Comparison of ENCODE assay signal across 7 cellular contexts in the genomic region with DNA sequence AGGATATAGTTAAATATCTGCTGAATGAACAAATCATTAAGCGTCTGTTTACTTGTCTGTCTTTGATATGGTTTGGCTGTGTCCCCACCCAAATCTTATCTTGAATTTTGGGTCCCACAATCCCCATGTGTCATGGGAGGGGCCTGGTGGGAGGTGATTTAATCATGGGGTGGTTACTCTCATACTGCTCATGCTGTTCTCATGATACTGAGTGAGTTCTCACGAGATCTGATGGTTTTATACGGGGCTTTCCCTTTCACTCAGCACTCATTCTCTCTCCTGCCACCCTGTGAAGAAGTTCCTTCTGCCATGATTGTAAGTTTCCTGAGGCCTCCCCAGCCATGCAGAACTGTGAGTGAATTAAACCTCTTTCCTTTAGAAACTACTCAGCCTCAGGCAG. TPM values are rescaled to one million over a fixed set of nuclear protein-coding genes. Genes with fewer than 3 reads are reported as not detected.
DNase-seq lines count a peak whose midpoint lies in the region; ATAC-seq, FAIRE-seq and TF ChIP-seq lines count a peak whose summit lies in the region.
"Not testable (repeated sequence)": the region's sequence is repeated elsewhere in the genome, so short reads cannot be mapped to it uniquely, and the experiment has no call there.
"Had no signal": no experiment of that assay in that cellular context is flagged by ENCODE, and none has a peak within 500 bp of the region (broad histone marks: within the 10 kb centered on the region; RNA-seq: fewer than 3 reads in every experiment).

No MANE protein-coding gene starts in this region.

- not testable (repeated sequence) for H3K27me3 ChIP-seq in K562 (ENCODE audit: control insufficient read depth in 2 of 2, insufficient read depth in 2 of 2, low read length in 2 of 2); HepG2 (ENCODE audit: control insufficient read depth in 1 of 2, insufficient read depth in 2 of 2, low read length in 2 of 2); pancreas

- H3K27ac Mint-ChIP-seq in activated CD4-positive, alpha-beta T cell treated with anti-CD3 and anti-CD28 coated beads, Interleukin-2, amount 10 ng/mL, durations not matched to agents 24 days and 14 days = not testable (repeated sequence)

- not testable (repeated sequence) for H3K4me3 Mint-ChIP-seq in activated CD4-positive, alpha-beta T cell treated with anti-CD3 and anti-CD28 coated beads, Interleukin-2, amount 10 ng/mL, durations not matched to agents 24 days and 14 days

- POLR2A ChIA-PET in K562 (lab: Yijun Ruan, JAX); HepG2 (lab: Yijun Ruan, JAX): not testable (repeated sequence)

- CTCF ChIA-PET in K562 (lab: Yijun Ruan, JAX; ENCODE audit: low intra/inter-chr PET ratio); HepG2 (lab: Yijun Ruan, JAX; ENCODE audit: low intra/inter-chr PET ratio, low total read pairs): not testable (repeated sequence)

- H3K9me1 ChIP-seq in K562 (ENCODE audit: control insufficient read depth, insufficient read depth, low read length) = not testable (repeated sequence)

- TF ChIP-seq EP300 in K562 (IDR thresholded peaks at IDR 0.05; ENCODE audit: low read length); HepG2 (IDR thresholded peaks at IDR 0.05; ENCODE audit: low read depth in 2 of 2, low read length in 2 of 2); HepG2 (CRISPR knock-in tag; IDR thresholded peaks at IDR 0.05; ENCODE audit: borderline replicate concordance): not testable (repeated sequence)

- H4K20me1 ChIP-seq in K562 (replicated peaks; ENCODE audit: control insufficient read depth, insufficient read depth, low read length); HepG2 (ENCODE audit: insufficient read depth, low read length): not testable (repeated sequence)

- H3K4me3 ChIP-seq in K562; HepG2 (replicated peaks in 1 of 3; ENCODE audit: insufficient read depth in 1 of 3, low read depth in 2 of 3, low read length in 3 of 3); pancreas: not testable (repeated sequence)

- not testable (repeated sequence) for H3K4me2 ChIP-seq in K562 (ENCODE audit: insufficient read depth, low read length); HepG2 (ENCODE audit: low read depth, low read length)

- in situ Hi-C loops in K562 (cut with MboI); HepG2 (cut with HindIII; ENCODE audit: extremely low pct_ligation_motif_present, low pct_unique_long_range_greater_than_20kb): not testable (repeated sequence)

- intact Hi-C loops in activated CD4-positive, alpha-beta T cell treated with anti-CD3 and anti-CD28 coated beads, Interleukin-2, amount 10 ng/mL, durations not matched to agents 24 days and 14 days (cut with micrococcal nuclease); K562 (cut with micrococcal nuclease); HepG2 (cut with micrococcal nuclease; ENCODE audit: unreplicated experiment); pancreas (cut with DNase I): not testable (repeated sequence)

- not testable (repeated sequence) for TF ChIP-seq POLR2A in K562 (conservative IDR thresholded peaks at IDR 0.05); erythroblast (IDR thresholded peaks at IDR 0.05; ENCODE audit: low read length); HepG2 (IDR thresholded peaks at IDR 0.05; ENCODE audit: insufficient read depth in 1 of 2, low read depth in 2 of 2, low read length in 2 of 2)

- ATAC-seq in K562, HepG2: not testable (repeated sequence)
- peak in 3 of 4 donors; percentile 68 to 75 (median 68) for ATAC-seq in pancreas

- H2AFZ ChIP-seq in K562 (ENCODE audit: low read depth, low read length); HepG2 (ENCODE audit: low read length): not testable (repeated sequence)

- H3K27ac ChIP-seq in K562 (ENCODE audit: extremely low read depth, low read depth, low read length); HepG2 (ENCODE audit: extremely low read length, insufficient read depth, low read length): not testable (repeated sequence)
- H3K27ac ChIP-seq in pancreas = peak overlapping the region in 1 of 4 donors; percentile 18

- DNase-seq in M059J (ENCODE audit: low read depth) (peak; percentile 2), K562 (ENCODE audit: extremely low read depth in 1 of 4, low spot score in 3 of 4) (peak in 1 of 4 experiments; percentile 11), erythroblast (lab: John Stamatoyannopoulos, UW) (peak; percentile 32 to 72)
- peak; percentile 31 for DNase-seq in activated CD4-positive, alpha-beta T cell treated with anti-CD3 and anti-CD28 coated beads, Interleukin-2, amount 10 ng/mL, durations not matched to agents 24 days and 14 days
- DNase-seq in HepG2 (ENCODE audit: low spot score); pancreas: not testable (repeated sequence)

- not testable (repeated sequence) for H3K4me1 Mint-ChIP-seq in activated CD4-positive, alpha-beta T cell treated with anti-CD3 and anti-CD28 coated beads, Interleukin-2, amount 10 ng/mL, durations not matched to agents 24 days and 14 days

- not testable (repeated sequence) for BruUV-seq in K562 (replicated peaks; lab: Mats Ljungman, UMichigan); HepG2 (replicated peaks; lab: Mats Ljungman, UMichigan)

- not testable (repeated sequence) for FAIRE-seq in K562 (lab: Jason Lieb, UNC); HepG2 (lab: Jason Lieb, UNC); pancreas (lab: Jason Lieb, UNC)

- TF ChIP-seq RAD21 in K562 (CRISPR knock-in tag; conservative IDR thresholded peaks at IDR 0.05 in 1 of 2, IDR thresholded peaks at IDR 0.05 in 1 of 2); HepG2 (CRISPR knock-in tag; IDR thresholded peaks at IDR 0.05): not testable (repeated sequence)

- H3K36me3 ChIP-seq in K562 (ENCODE audit: control insufficient read depth, insufficient read depth, low read length); pancreas: not testable (repeated sequence)
- H3K36me3 ChIP-seq in HepG2 (replicated peaks in 1 of 2; ENCODE audit: control insufficient read depth in 1 of 2, insufficient read depth in 2 of 2, low read length in 2 of 2) = peaks cover 8 to 15% of the 10 kb centered on the region in 2 experiments; a peak in 3 of 5 replicates

- H3K9me3 ChIP-seq in K562 (replicated peaks; ENCODE audit: control insufficient read depth, insufficient read depth, low read depth, low read length); HepG2 (ENCODE audit: low read length); pancreas: not testable (repeated sequence)

- H3K36me3 Mint-ChIP-seq in activated CD4-positive, alpha-beta T cell treated with anti-CD3 and anti-CD28 coated beads, Interleukin-2, amount 10 ng/mL, durations not matched to agents 24 days and 14 days (ENCODE audit: low read depth) = not testable (repeated sequence)

- not testable (repeated sequence) for H3K4me1 ChIP-seq in K562 (replicated peaks in 1 of 2; ENCODE audit: control insufficient read depth in 2 of 2, insufficient read depth in 2 of 2, low read length in 2 of 2); HepG2 (ENCODE audit: insufficient read depth, low read length); pancreas

- not testable (repeated sequence) for H3K79me2 ChIP-seq in K562 (ENCODE audit: control insufficient read depth, insufficient read depth, low read length); HepG2 (ENCODE audit: insufficient read depth, low read length)

- 0% methylated on average over 3 of the region's 3 CpGs for WGBS in K562 (ENCODE audit: insufficient coverage, low coverage, missing lambda C conversion rate)
- 94% methylated on average over 3 of the region's 3 CpGs for WGBS in HepG2 (ENCODE audit: low lambda C conversion rate)
- 43 to 57% methylated on average over 3 of the region's 3 CpGs for WGBS in pancreas, 2 donors

- H3K9me3 Mint-ChIP-seq in activated CD4-positive, alpha-beta T cell treated with anti-CD3 and anti-CD28 coated beads, Interleukin-2, amount 10 ng/mL, durations not matched to agents 24 days and 14 days = peaks cover 12% of the 10 kb centered on the region

- H3K27me3 Mint-ChIP-seq in activated CD4-positive, alpha-beta T cell treated with anti-CD3 and anti-CD28 coated beads, Interleukin-2, amount 10 ng/mL, durations not matched to agents 24 days and 14 days = not testable (repeated sequence)

- TF ChIP-seq CTCF in K562 (IDR thresholded peaks at IDR 0.05 in 2 of 3, conservative IDR thresholded peaks at IDR 0.05 in 1 of 3; ENCODE audit: insufficient read depth in 2 of 3, low read depth in 1 of 3, low read length in 3 of 3); HepG2 (CRISPR knock-in tag; IDR thresholded peaks at IDR 0.05); pancreas (IDR thresholded peaks at IDR 0.05): not testable (repeated sequence)

- H3K9ac ChIP-seq in K562 (ENCODE audit: insufficient read depth in 1 of 2, low read depth in 2 of 2, low read length in 2 of 2); HepG2 (ENCODE audit: insufficient read depth, low read depth, low read length): not testable (repeated sequence)

RNA-seq across cellular contexts. Expression of a gene that starts 25.1 kb away (rescaled TPM):
- 6.7 and 18.2 TPM in 2 replicates for total RNA-seq in M059J (2014; rRNA removed; shearing (Covaris generic))
- 6.1 and 7.4 TPM in 2 replicates for total RNA-seq in activated CD4-positive, alpha-beta T cell treated with anti-CD3 and anti-CD28 coated beads, Interleukin-2, amount 10 ng/mL, durations not matched to agents 24 days and 14 days
- 14.2 and 26.6 TPM in 2 replicates for total RNA-seq in K562 (2011; cell fraction: chromatin; rRNA removed; ENCODE audit: low replicate concordance)
- 10.5 and 12.4 TPM in 2 replicates for total RNA-seq in K562 (2011; cell fraction: nucleolus; rRNA removed)
- total RNA-seq in K562 (2011; cell fraction: nucleoplasm; rRNA removed) = 20.8 and 36.7 TPM in 2 replicates
- total RNA-seq in K562 (2014; rRNA removed) (5.5 and 7.7 TPM in 2 replicates), K562 (2014; rRNA removed; fragmentation: Illumina TruSeq; extraction: Trizol) (9.6 and 10.0 TPM in 2 replicates), K562 (2015; rRNA removed; fragmentation: Illumina TruSeq; extraction: Trizol) (6.5 and 7.9 TPM in 2 replicates), K562 (2021) (8.6 and 8.9 TPM in 2 replicates), HepG2 (2016; rRNA removed; fragmentation: Illumina TruSeq; extraction: Trizol) (43.3 and 44.0 TPM in 2 replicates), pancreas (10 to 100 TPM in 5 of 6 donors, 1 to 10 TPM in 1; 6.3 to 15.1 (median 12.3) TPM)
- polyA plus RNA-seq in K562 (2011; rRNA removed) (20.6 and 20.8 TPM in 2 replicates), K562 (2014; fragmentation: Illumina TruSeq; extraction: Trizol) (10.5 and 11.4 TPM in 2 replicates), K562 (2014; fragmentation: Nextera tagmentation; extraction: Ambion mirVana) (1 to 10 TPM; 2.3 to 4.0 TPM), K562 (2014; rRNA removed) (7.8 and 7.9 TPM in 2 replicates), HepG2 (2011; rRNA removed) (97.3 and 118 TPM in 2 replicates), pancreas (1 to 10 TPM; 6.5 to 8.1 TPM)
- polyA plus RNA-seq in K562 (2011; cell fraction: cytosol; rRNA removed) = 5.2 and 9.3 TPM in 2 replicates
- polyA plus RNA-seq in K562 (2011; cell fraction: nucleus; rRNA removed) = 37.0 and 57.7 TPM in 2 replicates
- polyA plus RNA-seq in K562 (2012) = 5.3 and 18.1 TPM in 2 replicates
- 10.4 and 11.6 TPM in 2 replicates for polyA minus RNA-seq in K562 (2011; rRNA and poly(A)+ RNA removed)
- polyA minus RNA-seq in K562 (2011; cell fraction: cytosol; rRNA and poly(A)+ RNA removed) = 3.3 and 4.2 TPM in 2 replicates
- polyA minus RNA-seq in K562 (2011; cell fraction: nucleus; rRNA and poly(A)+ RNA removed) = 12.8 and 18.7 TPM in 2 replicates
- total RNA-seq in HepG2 (2016; cell fraction: cytosol; rRNA removed; fragmentation: Illumina TruSeq; extraction: Trizol; ENCODE audit: low read depth) = 5.9 and 6.7 TPM in 2 replicates
- total RNA-seq in HepG2 (2016; cell fraction: insoluble cytoplasmic fraction; rRNA removed; fragmentation: Illumina TruSeq; extraction: Trizol) = 40.9 and 45.3 TPM in 2 replicates
- total RNA-seq in HepG2 (2016; cell fraction: membrane; rRNA removed; fragmentation: Illumina TruSeq; extraction: Trizol) = 23.1 and 25.7 TPM in 2 replicates
- 86.1 and 92.6 TPM in 2 replicates for total RNA-seq in HepG2 (2016; cell fraction: nucleus; rRNA removed; fragmentation: Illumina TruSeq; extraction: Trizol)
- 34.7 and 49.1 TPM in 2 replicates for polyA plus RNA-seq in HepG2 (2011; cell fraction: cytosol; rRNA removed)
- 185 and 187 TPM in 2 replicates for polyA plus RNA-seq in HepG2 (2011; cell fraction: nucleus; rRNA removed)
- 51.4 and 62.8 TPM in 2 replicates for polyA plus RNA-seq in HepG2 (2012)
- 5.5 and 5.6 TPM in 2 replicates for polyA plus RNA-seq in HepG2 (2016; cell fraction: cytosol; fragmentation: Illumina TruSeq; extraction: Trizol; ENCODE audit: low read depth)
- 32.6 and 34.9 TPM in 2 replicates for polyA plus RNA-seq in HepG2 (2016; cell fraction: insoluble cytoplasmic fraction; fragmentation: Illumina TruSeq; extraction: Trizol; ENCODE audit: low read depth)
- polyA plus RNA-seq in HepG2 (2016; cell fraction: membrane; fragmentation: Illumina TruSeq; extraction: Trizol; ENCODE audit: low read depth) = 15.9 and 16.3 TPM in 2 replicates
- 108 and 114 TPM in 2 replicates for polyA plus RNA-seq in HepG2 (2016; cell fraction: nucleus; fragmentation: Illumina TruSeq; extraction: Trizol; ENCODE audit: insufficient read depth, low read depth)
- 16.7 and 59.0 TPM in 2 replicates for polyA minus RNA-seq in HepG2 (2011; rRNA and poly(A)+ RNA removed; ENCODE audit: low replicate concordance)
- polyA minus RNA-seq in HepG2 (2011; cell fraction: cytosol; rRNA and poly(A)+ RNA removed) = 29.4 and 33.7 TPM in 2 replicates
- 158 and 185 TPM in 2 replicates for polyA minus RNA-seq in HepG2 (2011; cell fraction: nucleus; rRNA and poly(A)+ RNA removed)

RNA-seq across cellular contexts. Expression of a gene that starts 27.8 kb away (rescaled TPM):
- 0.54 TPM in 2 replicates for total RNA-seq in M059J (2014; rRNA removed; shearing (Covaris generic))
- total RNA-seq in activated CD4-positive, alpha-beta T cell treated with anti-CD3 and anti-CD28 coated beads, Interleukin-2, amount 10 ng/mL, durations not matched to agents 24 days and 14 days = 0.12 TPM in 1 of 2 replicates, not detected in the other
- total RNA-seq in K562 (2011; cell fraction: chromatin; rRNA removed; ENCODE audit: low replicate concordance) = not detected in 2 replicates
- 0.17 TPM in 1 of 2 replicates, not detected in the other for total RNA-seq in K562 (2011; cell fraction: nucleolus; rRNA removed)
- total RNA-seq in K562 (2011; cell fraction: nucleoplasm; rRNA removed) = 0.22 TPM in 1 of 2 replicates, not detected in the other
- total RNA-seq in K562 (2014; rRNA removed) (0.08 TPM in 1 of 2 replicates, not detected in the other), K562 (2014; rRNA removed; fragmentation: Illumina TruSeq; extraction: Trizol) (0.22 and 0.51 TPM in 2 replicates), K562 (2015; rRNA removed; fragmentation: Illumina TruSeq; extraction: Trizol) (0.60 and 0.69 TPM in 2 replicates), K562 (2021) (0.22 and 0.25 TPM in 2 replicates), HepG2 (2016; rRNA removed; fragmentation: Illumina TruSeq; extraction: Trizol) (48.2 and 59.5 TPM in 2 replicates), pancreas (10 to 100 TPM in 5 of 6 donors, 1 to 10 TPM in 1; 7.5 to 32.5 (median 14.6) TPM)
- polyA plus RNA-seq in K562 (2011; rRNA removed) (0.11 and 0.13 TPM in 2 replicates), K562 (2014; fragmentation: Illumina TruSeq; extraction: Trizol) (0.29 and 0.40 TPM in 2 replicates), K562 (2014; fragmentation: Nextera tagmentation; extraction: Ambion mirVana) (under 1 TPM; 0.11 to 0.15 TPM), K562 (2014; rRNA removed) (0.04 and 0.16 TPM in 2 replicates), HepG2 (2011; rRNA removed) (149 and 155 TPM in 2 replicates), pancreas (10 to 100 TPM; 12.2 to 19.0 TPM)
- not detected in 2 replicates for polyA plus RNA-seq in K562 (2011; cell fraction: cytosol; rRNA removed)
- 0.13 and 0.29 TPM in 2 replicates for polyA plus RNA-seq in K562 (2011; cell fraction: nucleus; rRNA removed)
- polyA plus RNA-seq in K562 (2012) = 0.52 and 0.57 TPM in 2 replicates
- polyA minus RNA-seq in K562 (2011; rRNA and poly(A)+ RNA removed) = 0.09 TPM in 1 of 2 replicates, not detected in the other
- not detected in 2 replicates for polyA minus RNA-seq in K562 (2011; cell fraction: cytosol; rRNA and poly(A)+ RNA removed)
- 0.11 and 0.27 TPM in 2 replicates for polyA minus RNA-seq in K562 (2011; cell fraction: nucleus; rRNA and poly(A)+ RNA removed)
- total RNA-seq in HepG2 (2016; cell fraction: cytosol; rRNA removed; fragmentation: Illumina TruSeq; extraction: Trizol; ENCODE audit: low read depth) = 6.8 and 6.9 TPM in 2 replicates
- 49.0 and 63.7 TPM in 2 replicates for total RNA-seq in HepG2 (2016; cell fraction: insoluble cytoplasmic fraction; rRNA removed; fragmentation: Illumina TruSeq; extraction: Trizol)
- 11.1 and 12.7 TPM in 2 replicates for total RNA-seq in HepG2 (2016; cell fraction: membrane; rRNA removed; fragmentation: Illumina TruSeq; extraction: Trizol)
- total RNA-seq in HepG2 (2016; cell fraction: nucleus; rRNA removed; fragmentation: Illumina TruSeq; extraction: Trizol) = 47.7 and 49.9 TPM in 2 replicates
- 56.2 and 104 TPM in 2 replicates for polyA plus RNA-seq in HepG2 (2011; cell fraction: cytosol; rRNA removed)
- 198 and 259 TPM in 2 replicates for polyA plus RNA-seq in HepG2 (2011; cell fraction: nucleus; rRNA removed)
- 240 and 305 TPM in 2 replicates for polyA plus RNA-seq in HepG2 (2012)
- 1.7 and 1.8 TPM in 2 replicates for polyA plus RNA-seq in HepG2 (2016; cell fraction: cytosol; fragmentation: Illumina TruSeq; extraction: Trizol; ENCODE audit: low read depth)
- polyA plus RNA-seq in HepG2 (2016; cell fraction: insoluble cytoplasmic fraction; fragmentation: Illumina TruSeq; extraction: Trizol; ENCODE audit: low read depth) = 40.5 and 43.0 TPM in 2 replicates
- polyA plus RNA-seq in HepG2 (2016; cell fraction: membrane; fragmentation: Illumina TruSeq; extraction: Trizol; ENCODE audit: low read depth) = 4.7 TPM in 2 replicates
- polyA plus RNA-seq in HepG2 (2016; cell fraction: nucleus; fragmentation: Illumina TruSeq; extraction: Trizol; ENCODE audit: insufficient read depth, low read depth) = 48.3 and 48.5 TPM in 2 replicates
- polyA minus RNA-seq in HepG2 (2011; rRNA and poly(A)+ RNA removed; ENCODE audit: low replicate concordance) = 82.4 TPM in 1 of 2 replicates, not detected in the other
- 87.4 and 116 TPM in 2 replicates for polyA minus RNA-seq in HepG2 (2011; cell fraction: cytosol; rRNA and poly(A)+ RNA removed)
- polyA minus RNA-seq in HepG2 (2011; cell fraction: nucleus; rRNA and poly(A)+ RNA removed) = 369 and 460 TPM in 2 replicates
- total RNA-seq: A172 had no signal

RNA-seq across cellular contexts. Expression of a gene that starts 45.1 kb away (rescaled TPM):
- 20.3 and 25.8 TPM in 2 replicates for total RNA-seq in M059J (2014; rRNA removed; shearing (Covaris generic))
- 72.9 and 80.3 TPM in 2 replicates for total RNA-seq in activated CD4-positive, alpha-beta T cell treated with anti-CD3 and anti-CD28 coated beads, Interleukin-2, amount 10 ng/mL, durations not matched to agents 24 days and 14 days
- 63.2 and 127 TPM in 2 replicates for total RNA-seq in K562 (2011; cell fraction: chromatin; rRNA removed; ENCODE audit: low replicate concordance)
- 24.7 and 31.3 TPM in 2 replicates for total RNA-seq in K562 (2011; cell fraction: nucleolus; rRNA removed)
- total RNA-seq in K562 (2011; cell fraction: nucleoplasm; rRNA removed) = 38.4 and 43.6 TPM in 2 replicates
- 48.0 and 50.0 TPM in 2 replicates for total RNA-seq in K562 (2014; rRNA removed)
- total RNA-seq in K562 (2014; rRNA removed; fragmentation: Illumina TruSeq; extraction: Trizol) = 66.4 and 70.5 TPM in 2 replicates
- 56.7 and 59.1 TPM in 2 replicates for total RNA-seq in K562 (2015; rRNA removed; fragmentation: Illumina TruSeq; extraction: Trizol)
- total RNA-seq in K562 (2021) = 55.3 and 59.3 TPM in 2 replicates
- polyA plus RNA-seq in K562 (2011; rRNA removed) = 60.4 and 93.3 TPM in 2 replicates
- 19.1 and 31.4 TPM in 2 replicates for polyA plus RNA-seq in K562 (2011; cell fraction: cytosol; rRNA removed)
- polyA plus RNA-seq in K562 (2011; cell fraction: nucleus; rRNA removed) = 75.8 and 85.1 TPM in 2 replicates
- polyA plus RNA-seq in K562 (2012) = 39.4 and 46.9 TPM in 2 replicates
- 51.8 and 57.5 TPM in 2 replicates for polyA plus RNA-seq in K562 (2014; fragmentation: Illumina TruSeq; extraction: Trizol)
- polyA plus RNA-seq in K562 (2014; fragmentation: Nextera tagmentation; extraction: Ambion mirVana) = 10 to 100 TPM; 25.0 to 38.9 TPM
- polyA plus RNA-seq in K562 (2014; rRNA removed) = 64.6 and 66.2 TPM in 2 replicates
- 55.1 and 62.4 TPM in 2 replicates for polyA minus RNA-seq in K562 (2011; rRNA and poly(A)+ RNA removed)
- polyA minus RNA-seq in K562 (2011; cell fraction: cytosol; rRNA and poly(A)+ RNA removed) = 19.7 and 29.3 TPM in 2 replicates
- 29.9 and 37.3 TPM in 2 replicates for polyA minus RNA-seq in K562 (2011; cell fraction: nucleus; rRNA and poly(A)+ RNA removed)
- total RNA-seq in HepG2 (2016; rRNA removed; fragmentation: Illumina TruSeq; extraction: Trizol) = 111 and 123 TPM in 2 replicates
- 70.0 and 76.6 TPM in 2 replicates for total RNA-seq in HepG2 (2016; cell fraction: cytosol; rRNA removed; fragmentation: Illumina TruSeq; extraction: Trizol; ENCODE audit: low read depth)
- 108 and 120 TPM in 2 replicates for total RNA-seq in HepG2 (2016; cell fraction: insoluble cytoplasmic fraction; rRNA removed; fragmentation: Illumina TruSeq; extraction: Trizol)
- 74.5 and 80.2 TPM in 2 replicates for total RNA-seq in HepG2 (2016; cell fraction: membrane; rRNA removed; fragmentation: Illumina TruSeq; extraction: Trizol)
- 92.1 and 105 TPM in 2 replicates for total RNA-seq in HepG2 (2016; cell fraction: nucleus; rRNA removed; fragmentation: Illumina TruSeq; extraction: Trizol)
- 63.3 and 74.3 TPM in 2 replicates for polyA plus RNA-seq in HepG2 (2011; rRNA removed)
- polyA plus RNA-seq in HepG2 (2011; cell fraction: cytosol; rRNA removed) = 34.0 and 48.4 TPM in 2 replicates
- 72.3 and 87.3 TPM in 2 replicates for polyA plus RNA-seq in HepG2 (2011; cell fraction: nucleus; rRNA removed)
- polyA plus RNA-seq in HepG2 (2012) = 53.4 and 77.3 TPM in 2 replicates
- 18.7 and 22.7 TPM in 2 replicates for polyA plus RNA-seq in HepG2 (2016; cell fraction: cytosol; fragmentation: Illumina TruSeq; extraction: Trizol; ENCODE audit: low read depth)
- polyA plus RNA-seq in HepG2 (2016; cell fraction: insoluble cytoplasmic fraction; fragmentation: Illumina TruSeq; extraction: Trizol; ENCODE audit: low read depth) = 97.8 and 98.0 TPM in 2 replicates
- 37.9 and 38.5 TPM in 2 replicates for polyA plus RNA-seq in HepG2 (2016; cell fraction: membrane; fragmentation: Illumina TruSeq; extraction: Trizol; ENCODE audit: low read depth)
- 151 TPM in 2 replicates for polyA plus RNA-seq in HepG2 (2016; cell fraction: nucleus; fragmentation: Illumina TruSeq; extraction: Trizol; ENCODE audit: insufficient read depth, low read depth)
- polyA minus RNA-seq in HepG2 (2011; rRNA and poly(A)+ RNA removed; ENCODE audit: low replicate concordance) = 21.2 and 30.6 TPM in 2 replicates
- polyA minus RNA-seq in HepG2 (2011; cell fraction: cytosol; rRNA and poly(A)+ RNA removed) = 40.8 and 41.2 TPM in 2 replicates
- polyA minus RNA-seq in HepG2 (2011; cell fraction: nucleus; rRNA and poly(A)+ RNA removed) = 103 and 116 TPM in 2 replicates
- total RNA-seq in pancreas = 10 to 100 TPM in 4 of 6 donors, 1 to 10 TPM in 2; 6.6 to 17.0 (median 11.8) TPM
- polyA plus RNA-seq in pancreas = 10 to 100 TPM; 10.4 to 15.2 TPM
